Comparison of ENCODE assay signal across 1 cellular context in genomic region chr6:26537160-26537845, GRCh38.
TF ChIP-seq lines count a peak whose summit lies in the region.

No MANE protein-coding gene starts in this region.

TF ChIP-seq in K562, 482 proteins besides CTCF, POLR2A, EP300 and RAD21 (continued from another document and continues in another):
- TF ChIP-seq, protein P1, sequence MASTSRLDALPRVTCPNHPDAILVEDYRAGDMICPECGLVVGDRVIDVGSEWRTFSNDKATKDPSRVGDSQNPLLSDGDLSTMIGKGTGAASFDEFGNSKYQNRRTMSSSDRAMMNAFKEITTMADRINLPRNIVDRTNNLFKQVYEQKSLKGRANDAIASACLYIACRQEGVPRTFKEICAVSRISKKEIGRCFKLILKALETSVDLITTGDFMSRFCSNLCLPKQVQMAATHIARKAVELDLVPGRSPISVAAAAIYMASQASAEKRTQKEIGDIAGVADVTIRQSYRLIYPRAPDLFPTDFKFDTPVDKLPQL (IDR thresholded peaks at IDR 0.05; ENCODE audit: extremely low read depth, insufficient read length), result no peak
- TF ChIP-seq PPARD (CRISPR knock-in tag; IDR thresholded peaks at IDR 0.05) (no peak), ILK (tag; IDR thresholded peaks at IDR 0.05; ENCODE audit: borderline replicate concordance, low read depth) (no peak), ZNF766 (CRISPR knock-in tag; conservative IDR thresholded peaks at IDR 0.05) (no peak; the same call in 1 of the 2 replicates), STAT5B (CRISPR knock-in tag; IDR thresholded peaks at IDR 0.05) (no peak), ZFP36 (IDR thresholded peaks at IDR 0.05; ENCODE audit: low read depth, low read length, partially characterized antibody) (peak; percentile 49), NFE2L1 (tag; IDR thresholded peaks at IDR 0.05; ENCODE audit: borderline replicate concordance, low read depth) (no peak), SRSF3 (IDR thresholded peaks at IDR 0.05; ENCODE audit: insufficient read depth, low read length) (no peak), HDGF (IDR thresholded peaks at IDR 0.05) (0 out of 2 replicates have a peak, but pooled peaks have one; percentile 12), CTCFL (IDR thresholded peaks at IDR 0.05; ENCODE audit: borderline replicate concordance, insufficient read depth, low read depth, low read length, poor library complexity, severe bottlenecking) (no peak), POLR3G (IDR thresholded peaks at IDR 0.05; ENCODE audit: extremely low read depth, insufficient read length, insufficient replicate concordance) (peak; percentile 84), ZFPM2 (CRISPR knock-in tag; IDR thresholded peaks at IDR 0.05) (no peak), ZNF311 (CRISPR knock-in tag; IDR thresholded peaks at IDR 0.05) (peak; percentile 54; the same call in 1 of the 2 replicates), KAT2B (IDR thresholded peaks at IDR 0.05; ENCODE audit: low read depth, low read length) (no peak), JUNB (CRISPR knock-in tag; conservative IDR thresholded peaks at IDR 0.05) (no peak), ZNF444 (CRISPR knock-in tag; IDR thresholded peaks at IDR 0.05) (no peak), ZBTB26 (CRISPR knock-in tag; IDR thresholded peaks at IDR 0.05) (peak; percentile 6; the same call in 1 of the 2 replicates), SETDB1 (IDR thresholded peaks at IDR 0.05; ENCODE audit: low read length) (no peak), NUFIP1 (IDR thresholded peaks at IDR 0.05; ENCODE audit: partially characterized antibody) (peak; percentile 17), ZNF212 (CRISPR knock-in tag; IDR thresholded peaks at IDR 0.05) (no peak), SMAD2 (IDR thresholded peaks at IDR 0.05; ENCODE audit: low read depth, low read length) (no peak), ZNF146 (CRISPR knock-in tag; IDR thresholded peaks at IDR 0.05; ENCODE audit: unreplicated experiment) (no peak), NFYB (IDR thresholded peaks at IDR 0.05; ENCODE audit: extremely low read depth, insufficient read length) (no peak), ZFP30 (CRISPR knock-in tag; IDR thresholded peaks at IDR 0.05; ENCODE audit: borderline replicate concordance) (no peak), JUN (IDR thresholded peaks at IDR 0.05; ENCODE audit: borderline replicate concordance, low read depth, low read length) (peak; percentile 63; the same call in 1 of the 2 replicates), JUN (CRISPR knock-in tag; IDR thresholded peaks at IDR 0.05; ENCODE audit: borderline replicate concordance) (0 out of 2 replicates have a peak, but pooled peaks have one; percentile 47), RCOR1 (IDR thresholded peaks at IDR 0.05; ENCODE audit: borderline replicate concordance in 1 of 2, low read depth in 2 of 2, low read length in 2 of 2) (peak; percentile 13 to 84; a peak in 2 of 4 replicates), CEBPG (CRISPR knock-in tag; IDR thresholded peaks at IDR 0.05) (peak; percentile 96), CEBPG (tag; conservative IDR thresholded peaks at IDR 0.05 in 1 of 2, IDR thresholded peaks at IDR 0.05 in 1 of 2) (peak; percentile 99), ZNF589 (CRISPR knock-in tag; IDR thresholded peaks at IDR 0.05; ENCODE audit: low read depth) (peak; percentile 63), GATAD2A (IDR thresholded peaks at IDR 0.05) (peak; percentile 63), ZFX (CRISPR knock-in tag; IDR thresholded peaks at IDR 0.05) (peak; percentile 64; the same call in 1 of the 2 replicates), ZNF175 (CRISPR knock-in tag; IDR thresholded peaks at IDR 0.05; ENCODE audit: low read depth) (peak; percentile 72; the same call in 1 of the 2 replicates), MECOM (CRISPR knock-in tag; IDR thresholded peaks at IDR 0.05) (peak; percentile 1; the same call in 1 of the 2 replicates), TAF15 (IDR thresholded peaks at IDR 0.05; ENCODE audit: low read depth, low read length) (no peak), HDAC1 (IDR thresholded peaks at IDR 0.05) (peak; percentile 51 to 95), SREBF1 (IDR thresholded peaks at IDR 0.05; ENCODE audit: borderline replicate concordance, low read depth, low read length) (no peak), ARHGAP35 (IDR thresholded peaks at IDR 0.05; ENCODE audit: partially characterized antibody) (no peak), KAT8 (IDR thresholded peaks at IDR 0.05; ENCODE audit: low read depth) (no peak), CSDE1 (IDR thresholded peaks at IDR 0.05) (peak in 1 of 2 experiments; percentile 81; a peak in 2 of 4 replicates), SP1 (CRISPR knock-in tag; IDR thresholded peaks at IDR 0.05) (peak; percentile 70; the same call in 1 of the 2 replicates), SRSF7 (optimal IDR thresholded peaks at IDR 0.05; ENCODE audit: low read depth, low read length) (no peak), ARID1B (IDR thresholded peaks at IDR 0.05) (peak; percentile 55; the same call in 1 of the 2 replicates)
- TF ChIP-seq, protein P2, sequence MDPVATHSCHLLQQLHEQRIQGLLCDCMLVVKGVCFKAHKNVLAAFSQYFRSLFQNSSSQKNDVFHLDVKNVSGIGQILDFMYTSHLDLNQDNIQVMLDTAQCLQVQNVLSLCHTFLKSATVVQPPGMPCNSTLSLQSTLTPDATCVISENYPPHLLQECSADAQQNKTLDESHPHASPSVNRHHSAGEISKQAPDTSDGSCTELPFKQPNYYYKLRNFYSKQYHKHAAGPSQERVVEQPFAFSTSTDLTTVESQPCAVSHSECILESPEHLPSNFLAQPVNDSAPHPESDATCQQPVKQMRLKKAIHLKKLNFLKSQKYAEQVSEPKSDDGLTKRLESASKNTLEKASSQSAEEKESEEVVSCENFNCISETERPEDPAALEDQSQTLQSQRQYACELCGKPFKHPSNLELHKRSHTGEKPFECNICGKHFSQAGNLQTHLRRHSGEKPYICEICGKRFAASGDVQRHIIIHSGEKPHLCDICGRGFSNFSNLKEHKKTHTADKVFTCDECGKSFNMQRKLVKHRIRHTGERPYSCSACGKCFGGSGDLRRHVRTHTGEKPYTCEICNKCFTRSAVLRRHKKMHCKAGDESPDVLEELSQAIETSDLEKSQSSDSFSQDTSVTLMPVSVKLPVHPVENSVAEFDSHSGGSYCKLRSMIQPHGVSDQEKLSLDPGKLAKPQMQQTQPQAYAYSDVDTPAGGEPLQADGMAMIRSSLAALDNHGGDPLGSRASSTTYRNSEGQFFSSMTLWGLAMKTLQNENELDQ (CRISPR knock-in tag; IDR thresholded peaks at IDR 0.05; ENCODE audit: borderline replicate concordance), result no peak; the same call in 1 of the 2 replicates
- TF ChIP-seq, protein P3, sequence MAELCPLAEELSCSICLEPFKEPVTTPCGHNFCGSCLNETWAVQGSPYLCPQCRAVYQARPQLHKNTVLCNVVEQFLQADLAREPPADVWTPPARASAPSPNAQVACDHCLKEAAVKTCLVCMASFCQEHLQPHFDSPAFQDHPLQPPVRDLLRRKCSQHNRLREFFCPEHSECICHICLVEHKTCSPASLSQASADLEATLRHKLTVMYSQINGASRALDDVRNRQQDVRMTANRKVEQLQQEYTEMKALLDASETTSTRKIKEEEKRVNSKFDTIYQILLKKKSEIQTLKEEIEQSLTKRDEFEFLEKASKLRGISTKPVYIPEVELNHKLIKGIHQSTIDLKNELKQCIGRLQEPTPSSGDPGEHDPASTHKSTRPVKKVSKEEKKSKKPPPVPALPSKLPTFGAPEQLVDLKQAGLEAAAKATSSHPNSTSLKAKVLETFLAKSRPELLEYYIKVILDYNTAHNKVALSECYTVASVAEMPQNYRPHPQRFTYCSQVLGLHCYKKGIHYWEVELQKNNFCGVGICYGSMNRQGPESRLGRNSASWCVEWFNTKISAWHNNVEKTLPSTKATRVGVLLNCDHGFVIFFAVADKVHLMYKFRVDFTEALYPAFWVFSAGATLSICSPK (IDR thresholded peaks at IDR 0.05; ENCODE audit: borderline replicate concordance), result peak; percentile 58; the same call in 1 of the 2 replicates
- TF ChIP-seq, protein P4, sequence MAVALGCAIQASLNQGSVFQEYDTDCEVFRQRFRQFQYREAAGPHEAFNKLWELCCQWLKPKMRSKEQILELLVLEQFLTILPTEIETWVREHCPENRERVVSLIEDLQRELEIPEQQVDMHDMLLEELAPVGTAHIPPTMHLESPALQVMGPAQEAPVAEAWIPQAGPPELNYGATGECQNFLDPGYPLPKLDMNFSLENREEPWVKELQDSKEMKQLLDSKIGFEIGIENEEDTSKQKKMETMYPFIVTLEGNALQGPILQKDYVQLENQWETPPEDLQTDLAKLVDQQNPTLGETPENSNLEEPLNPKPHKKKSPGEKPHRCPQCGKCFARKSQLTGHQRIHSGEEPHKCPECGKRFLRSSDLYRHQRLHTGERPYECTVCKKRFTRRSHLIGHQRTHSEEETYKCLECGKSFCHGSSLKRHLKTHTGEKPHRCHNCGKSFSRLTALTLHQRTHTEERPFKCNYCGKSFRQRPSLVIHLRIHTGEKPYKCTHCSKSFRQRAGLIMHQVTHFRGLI (CRISPR knock-in tag; IDR thresholded peaks at IDR 0.05), result no peak
- TF ChIP-seq, protein P5, sequence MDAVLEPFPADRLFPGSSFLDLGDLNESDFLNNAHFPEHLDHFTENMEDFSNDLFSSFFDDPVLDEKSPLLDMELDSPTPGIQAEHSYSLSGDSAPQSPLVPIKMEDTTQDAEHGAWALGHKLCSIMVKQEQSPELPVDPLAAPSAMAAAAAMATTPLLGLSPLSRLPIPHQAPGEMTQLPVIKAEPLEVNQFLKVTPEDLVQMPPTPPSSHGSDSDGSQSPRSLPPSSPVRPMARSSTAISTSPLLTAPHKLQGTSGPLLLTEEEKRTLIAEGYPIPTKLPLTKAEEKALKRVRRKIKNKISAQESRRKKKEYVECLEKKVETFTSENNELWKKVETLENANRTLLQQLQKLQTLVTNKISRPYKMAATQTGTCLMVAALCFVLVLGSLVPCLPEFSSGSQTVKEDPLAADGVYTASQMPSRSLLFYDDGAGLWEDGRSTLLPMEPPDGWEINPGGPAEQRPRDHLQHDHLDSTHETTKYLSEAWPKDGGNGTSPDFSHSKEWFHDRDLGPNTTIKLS (IDR thresholded peaks at IDR 0.05; ENCODE audit: borderline replicate concordance, low read depth), result peak; percentile 51
- TF ChIP-seq, protein P6, sequence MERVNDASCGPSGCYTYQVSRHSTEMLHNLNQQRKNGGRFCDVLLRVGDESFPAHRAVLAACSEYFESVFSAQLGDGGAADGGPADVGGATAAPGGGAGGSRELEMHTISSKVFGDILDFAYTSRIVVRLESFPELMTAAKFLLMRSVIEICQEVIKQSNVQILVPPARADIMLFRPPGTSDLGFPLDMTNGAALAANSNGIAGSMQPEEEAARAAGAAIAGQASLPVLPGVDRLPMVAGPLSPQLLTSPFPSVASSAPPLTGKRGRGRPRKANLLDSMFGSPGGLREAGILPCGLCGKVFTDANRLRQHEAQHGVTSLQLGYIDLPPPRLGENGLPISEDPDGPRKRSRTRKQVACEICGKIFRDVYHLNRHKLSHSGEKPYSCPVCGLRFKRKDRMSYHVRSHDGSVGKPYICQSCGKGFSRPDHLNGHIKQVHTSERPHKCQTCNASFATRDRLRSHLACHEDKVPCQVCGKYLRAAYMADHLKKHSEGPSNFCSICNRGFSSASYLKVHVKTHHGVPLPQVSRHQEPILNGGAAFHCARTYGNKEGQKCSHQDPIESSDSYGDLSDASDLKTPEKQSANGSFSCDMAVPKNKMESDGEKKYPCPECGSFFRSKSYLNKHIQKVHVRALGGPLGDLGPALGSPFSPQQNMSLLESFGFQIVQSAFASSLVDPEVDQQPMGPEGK (CRISPR knock-in tag; IDR thresholded peaks at IDR 0.05; ENCODE audit: borderline replicate concordance), result no peak
- TF ChIP-seq, protein P7, sequence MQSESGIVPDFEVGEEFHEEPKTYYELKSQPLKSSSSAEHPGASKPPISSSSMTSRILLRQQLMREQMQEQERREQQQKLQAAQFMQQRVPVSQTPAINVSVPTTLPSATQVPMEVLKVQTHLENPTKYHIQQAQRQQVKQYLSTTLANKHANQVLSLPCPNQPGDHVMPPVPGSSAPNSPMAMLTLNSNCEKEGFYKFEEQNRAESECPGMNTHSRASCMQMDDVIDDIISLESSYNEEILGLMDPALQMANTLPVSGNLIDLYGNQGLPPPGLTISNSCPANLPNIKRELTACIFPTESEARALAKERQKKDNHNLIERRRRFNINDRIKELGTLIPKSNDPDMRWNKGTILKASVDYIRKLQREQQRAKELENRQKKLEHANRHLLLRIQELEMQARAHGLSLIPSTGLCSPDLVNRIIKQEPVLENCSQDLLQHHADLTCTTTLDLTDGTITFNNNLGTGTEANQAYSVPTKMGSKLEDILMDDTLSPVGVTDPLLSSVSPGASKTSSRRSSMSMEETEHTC (IDR thresholded peaks at IDR 0.05), result 0 out of 2 replicates have a peak, but pooled peaks have one; percentile 16
- TF ChIP-seq, protein P8, sequence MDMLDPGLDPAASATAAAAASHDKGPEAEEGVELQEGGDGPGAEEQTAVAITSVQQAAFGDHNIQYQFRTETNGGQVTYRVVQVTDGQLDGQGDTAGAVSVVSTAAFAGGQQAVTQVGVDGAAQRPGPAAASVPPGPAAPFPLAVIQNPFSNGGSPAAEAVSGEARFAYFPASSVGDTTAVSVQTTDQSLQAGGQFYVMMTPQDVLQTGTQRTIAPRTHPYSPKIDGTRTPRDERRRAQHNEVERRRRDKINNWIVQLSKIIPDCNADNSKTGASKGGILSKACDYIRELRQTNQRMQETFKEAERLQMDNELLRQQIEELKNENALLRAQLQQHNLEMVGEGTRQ (CRISPR knock-in tag; IDR thresholded peaks at IDR 0.05), result peak; percentile 84
- TF ChIP-seq, protein P9, sequence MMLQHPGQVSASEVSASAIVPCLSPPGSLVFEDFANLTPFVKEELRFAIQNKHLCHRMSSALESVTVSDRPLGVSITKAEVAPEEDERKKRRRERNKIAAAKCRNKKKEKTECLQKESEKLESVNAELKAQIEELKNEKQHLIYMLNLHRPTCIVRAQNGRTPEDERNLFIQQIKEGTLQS (IDR thresholded peaks at IDR 0.05), result peak; percentile 79
- TF ChIP-seq, protein P9 (CRISPR knock-in tag; conservative IDR thresholded peaks at IDR 0.05), result peak; percentile 82
